8 cellular contexts compared by ENCODE assay signal in the genomic region with DNA sequence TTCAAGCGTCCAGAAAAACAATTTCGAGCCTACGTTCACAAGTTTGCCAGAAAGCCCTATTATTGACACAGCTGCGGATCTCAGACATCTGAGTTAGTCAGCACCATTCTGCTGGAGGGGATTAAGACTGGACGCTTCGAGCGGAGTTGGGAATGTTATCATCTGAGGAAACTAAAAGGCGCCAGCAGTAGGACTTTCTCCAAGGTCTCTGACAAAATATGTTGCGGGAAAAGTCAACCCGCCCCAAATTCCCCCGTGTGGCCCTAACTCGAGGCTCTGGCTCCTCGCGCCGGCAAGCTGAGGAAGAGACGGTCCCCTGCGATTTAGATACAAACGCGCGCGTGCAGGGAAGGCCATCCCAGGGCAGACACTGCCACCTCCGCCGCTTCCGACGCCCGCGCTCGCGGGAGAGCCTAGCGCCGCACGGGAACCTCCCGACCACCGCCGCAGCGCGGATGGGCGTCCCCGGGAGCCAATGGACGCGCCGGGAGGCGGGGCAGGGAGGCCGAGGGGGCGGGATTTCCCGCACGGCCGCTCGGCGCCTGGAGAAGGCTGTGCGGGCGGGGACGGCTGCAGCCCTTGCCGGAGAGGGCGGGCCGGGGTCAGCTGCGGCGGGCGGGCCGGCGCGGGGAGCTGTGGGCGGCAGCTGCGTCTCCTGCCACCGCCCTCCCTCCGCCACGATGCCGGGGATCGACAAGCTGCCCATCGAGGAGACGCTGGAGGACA. TPM values are rescaled to one million over a fixed set of nuclear protein-coding genes. Genes with fewer than 3 reads are reported as not detected.
A peak's percentile ranks its signal among the peaks of the same experiment; 100 is the strongest.
DNase-seq lines count a peak whose midpoint lies in the region; ATAC-seq, FAIRE-seq and TF ChIP-seq lines count a peak whose summit lies in the region.

A gene with protein sequence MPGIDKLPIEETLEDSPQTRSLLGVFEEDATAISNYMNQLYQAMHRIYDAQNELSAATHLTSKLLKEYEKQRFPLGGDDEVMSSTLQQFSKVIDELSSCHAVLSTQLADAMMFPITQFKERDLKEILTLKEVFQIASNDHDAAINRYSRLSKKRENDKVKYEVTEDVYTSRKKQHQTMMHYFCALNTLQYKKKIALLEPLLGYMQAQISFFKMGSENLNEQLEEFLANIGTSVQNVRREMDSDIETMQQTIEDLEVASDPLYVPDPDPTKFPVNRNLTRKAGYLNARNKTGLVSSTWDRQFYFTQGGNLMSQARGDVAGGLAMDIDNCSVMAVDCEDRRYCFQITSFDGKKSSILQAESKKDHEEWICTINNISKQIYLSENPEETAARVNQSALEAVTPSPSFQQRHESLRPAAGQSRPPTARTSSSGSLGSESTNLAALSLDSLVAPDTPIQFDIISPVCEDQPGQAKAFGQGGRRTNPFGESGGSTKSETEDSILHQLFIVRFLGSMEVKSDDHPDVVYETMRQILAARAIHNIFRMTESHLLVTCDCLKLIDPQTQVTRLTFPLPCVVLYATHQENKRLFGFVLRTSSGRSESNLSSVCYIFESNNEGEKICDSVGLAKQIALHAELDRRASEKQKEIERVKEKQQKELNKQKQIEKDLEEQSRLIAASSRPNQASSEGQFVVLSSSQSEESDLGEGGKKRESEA (plus strand): TSS at position 526 of the 726 bp plus-strand sequence. CDS start 155 bp downstream, at position 681.

- DNase-seq in AG09309 (ENCODE audit: low read depth) (no peak), NCI-H345 (lab: John Stamatoyannopoulos, UW) (peak; percentile 90), cerebellum (ENCODE audit: low spot score) (peak; percentile 98), kidney (peak; percentile 97)
- peak; percentile 81 to 88 for DNase-seq in activated CD4-positive, alpha-beta T cell treated with anti-CD3 and anti-CD28 coated beads for 24 hours (ENCODE audit: low read depth in 2 of 2)
- peak; percentile 77 to 85 for DNase-seq in stimulated activated CD4-positive, alpha-beta T cell treated with anti-CD3 and anti-CD28 coated beads, Interleukin-15, amount 100 ng/mL, for 1 hour (ENCODE audit: low read depth in 1 of 2, low spot score in 1 of 2)

- TF ChIP-seq CTCF in AG09309 (IDR thresholded peaks at IDR 0.05; ENCODE audit: control insufficient read depth, insufficient read depth, low read depth, low read length, missing control alignments) (no peak), kidney (IDR thresholded peaks at IDR 0.05; ENCODE audit: borderline replicate concordance, extremely low read depth, insufficient read depth) (no peak)

- FAIRE-seq in kidney (lab: Jason Lieb, UNC): no peak

- H3K9ac ChIP-seq in kidney (ENCODE audit: low read length in 2 of 2): peak within 1 kb of the TSS; percentile 86 to 95

- H3K27ac ChIP-seq in kidney (ENCODE audit: low read depth in 2 of 2, low read length in 2 of 2): peak within 1 kb of the TSS; percentile 92 to 93

- no peaks in the 10 kb centered on the region for H3K36me3 ChIP-seq in kidney (ENCODE audit: control insufficient read depth in 1 of 2, insufficient read depth in 2 of 2, low read length in 2 of 2)

- intact Hi-C loops in kidney (cut with DNase I): loop anchor here (10.0 kb wide), 1 partner anchor 133 kb away; no protein-coding TSS in a partner anchor

- H3K4me3 ChIP-seq in AG09309 (ENCODE audit: control insufficient read depth, low read depth, low read length) (peak within 1 kb of the TSS; percentile 93), kidney (ENCODE audit: low read length in 2 of 2) (peak within 1 kb of the TSS; percentile 73 to 97)

- ATAC-seq in GM18870 (IDR thresholded peaks at IDR 0.05; ENCODE audit: unreplicated experiment) (peak; percentile 54), HG03108 (IDR thresholded peaks at IDR 0.05; ENCODE audit: unreplicated experiment) (peak; percentile 92)

- H3K4me1 ChIP-seq in kidney (ENCODE audit: control insufficient read depth in 1 of 2, insufficient read depth in 1 of 2, low read depth in 1 of 2, low read length in 2 of 2): peaks cover 0 to 4% of the 10 kb centered on the region in 2 donors

- no peaks in the 10 kb centered on the region for H3K9me3 ChIP-seq in kidney (ENCODE audit: control insufficient read depth in 1 of 2, low read length in 2 of 2)

RNA-seq across cellular contexts. Expression of the gene that starts here (rescaled TPM):
- total RNA-seq in cerebellum (83.1 TPM), kidney (48.2 TPM)
- polyA plus RNA-seq in kidney (ENCODE audit: insufficient read depth, low read depth, low replicate concordance): 9.5 TPM
